In the genomic region with DNA sequence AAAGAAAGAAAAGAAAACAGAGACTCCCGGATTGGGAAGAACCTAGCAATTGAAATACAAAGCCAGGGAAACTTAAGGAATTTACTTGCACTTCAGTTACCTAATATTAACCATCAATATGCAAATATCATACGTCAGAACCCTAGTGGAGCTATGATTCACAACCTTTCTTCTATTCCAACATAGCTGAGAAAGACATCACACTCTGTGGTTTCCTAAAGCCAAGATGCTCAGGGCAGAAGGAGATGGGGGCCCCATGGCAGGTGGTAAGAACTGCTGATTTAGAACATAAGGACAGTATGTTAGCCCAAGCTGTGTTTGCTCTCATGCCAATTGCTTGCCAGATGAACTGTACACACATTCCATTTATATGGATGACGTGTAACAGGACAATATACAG, we compare ENCODE assay signal across 13 cellular contexts. TPM values are rescaled to one million over a fixed set of nuclear protein-coding genes. Genes with fewer than 3 reads are reported as not detected.
A peak's percentile ranks its signal among the peaks of the same experiment; 100 is the strongest.
DNase-seq lines count a peak whose midpoint lies in the region; ATAC-seq and TF ChIP-seq lines count a peak whose summit lies in the region.
"Had no signal": no experiment of that assay in that cellular context is flagged by ENCODE, and none has a peak within 500 bp of the region (broad histone marks: within the 10 kb centered on the region; RNA-seq: fewer than 3 reads in every experiment).

No MANE protein-coding gene starts in this region.

- POLR2A ChIA-PET in activated CD8-positive, alpha-beta T cell treated with anti-CD3 and anti-CD28 coated beads for 36 hours (lab: Charles Lee): no interaction called here
- POLR2A ChIA-PET in activated CD8-positive, alpha-beta T cell treated with anti-CD3 and anti-CD28 coated beads, Interleukin-2, amount 10 ng/mL, durations not matched to agents 7 days and 5 days (lab: Charles Lee): no interaction called here

- TF ChIP-seq CTCF in activated CD8-positive, alpha-beta T cell treated with anti-CD3 and anti-CD28 coated beads for 36 hours (IDR thresholded peaks at IDR 0.05): no peak
- no peak for TF ChIP-seq CTCF in choroid plexus epithelial cell (conservative IDR thresholded peaks at IDR 0.05; ENCODE audit: low read depth, low read length)
- TF ChIP-seq CTCF in smooth muscle cell (IDR thresholded peaks at IDR 0.05; ENCODE audit: borderline replicate concordance, insufficient read depth, poor library complexity, severe bottlenecking): no peak
- TF ChIP-seq CTCF in spleen (IDR thresholded peaks at IDR 0.05 in 8 of 11, conservative IDR thresholded peaks at IDR 0.05 in 3 of 11): no peak

- peaks cover 27% of the 10 kb centered on the region for H3K4me1 Mint-ChIP-seq in activated CD8-positive, alpha-beta T cell treated with anti-CD3 and anti-CD28 coated beads for 36 hours (ENCODE audit: low read depth)
- H3K4me1 Mint-ChIP-seq in activated CD8-positive, alpha-beta T cell treated with anti-CD3 and anti-CD28 coated beads, Interleukin-2, amount 10 ng/mL, durations not matched to agents 7 days and 5 days (ENCODE audit: low read depth): peaks cover 26% of the 10 kb centered on the region
- peaks cover 40% of the 10 kb centered on the region for H3K4me1 Mint-ChIP-seq in stimulated activated effector memory CD8-positive, alpha-beta T cell treated with anti-CD3 and anti-CD28 coated beads, Interleukin-12 subunit alpha, Interleukin-12 subunit beta, amount 100 ng/mL, for 72 hours

- TF ChIP-seq POLR2A in spleen (IDR thresholded peaks at IDR 0.05): no peak

- no peak overlapping the region for H3K27ac ChIP-seq in smooth muscle cell (ENCODE audit: low read depth)
- no peak overlapping the region for H3K27ac ChIP-seq in spleen

- no peaks in the 10 kb centered on the region for H3K36me3 Mint-ChIP-seq in activated CD8-positive, alpha-beta T cell treated with anti-CD3 and anti-CD28 coated beads for 36 hours (ENCODE audit: low read depth)
- H3K36me3 Mint-ChIP-seq in activated CD8-positive, alpha-beta T cell treated with anti-CD3 and anti-CD28 coated beads, Interleukin-2, amount 10 ng/mL, durations not matched to agents 7 days and 5 days (ENCODE audit: low read depth): no peaks in the 10 kb centered on the region
- H3K36me3 Mint-ChIP-seq in stimulated activated effector memory CD8-positive, alpha-beta T cell treated with anti-CD3 and anti-CD28 coated beads, Interleukin-12 subunit alpha, Interleukin-12 subunit beta, amount 100 ng/mL, for 72 hours: no peaks in the 10 kb centered on the region
- H3K36me3 Mint-ChIP-seq: type B pancreatic cell had no signal

- H3K79me2 ChIP-seq in smooth muscle cell (ENCODE audit: low read depth): peaks cover 73% of the 10 kb centered on the region

- peak; percentile 27 for DNase-seq in activated CD8-positive, alpha-beta T cell treated with anti-CD3 and anti-CD28 coated beads for 36 hours
- DNase-seq in activated CD8-positive, alpha-beta T cell treated with anti-CD3 and anti-CD28 coated beads, Interleukin-2, amount 10 ng/mL, durations not matched to agents 7 days and 5 days: no peak
- DNase-seq in NCI-H1694 (lab: John Stamatoyannopoulos, UW) (peak; percentile 65), choroid plexus epithelial cell (ENCODE audit: low read depth) (peak; percentile 96), smooth muscle cell (lab: John Stamatoyannopoulos, UW; ENCODE audit: unreplicated experiment) (no peak), T-helper 9 cell (no peak), spleen (no peak)
- DNase-seq in stimulated activated effector memory CD8-positive, alpha-beta T cell treated with anti-CD3 and anti-CD28 coated beads, Interleukin-12 subunit alpha, Interleukin-12 subunit beta, amount 100 ng/mL, for 72 hours (ENCODE audit: low spot score in 2 of 2): no peak
- DNase-seq: ACHN, MG63, mucosa of descending colon, T-helper 1 cell had no signal

- H3F3A ChIP-seq in smooth muscle cell (ENCODE audit: low read depth): no peaks in the 10 kb centered on the region

- no peak overlapping the region for H3K4me3 Mint-ChIP-seq in activated CD8-positive, alpha-beta T cell treated with anti-CD3 and anti-CD28 coated beads for 36 hours
- H3K4me3 Mint-ChIP-seq in activated CD8-positive, alpha-beta T cell treated with anti-CD3 and anti-CD28 coated beads, Interleukin-2, amount 10 ng/mL, durations not matched to agents 7 days and 5 days: no peak overlapping the region
- H3K4me3 Mint-ChIP-seq in stimulated activated effector memory CD8-positive, alpha-beta T cell treated with anti-CD3 and anti-CD28 coated beads, Interleukin-12 subunit alpha, Interleukin-12 subunit beta, amount 100 ng/mL, for 72 hours: no peak overlapping the region
- H3K4me3 Mint-ChIP-seq: type B pancreatic cell had no signal

- H3K9me3 ChIP-seq in smooth muscle cell (replicated peaks; ENCODE audit: low read depth) (no peaks in the 10 kb centered on the region), spleen (no peaks in the 10 kb centered on the region)
- H3K9me3 ChIP-seq: MG63, mucosa of descending colon had no signal

- H3K36me3 ChIP-seq in smooth muscle cell (ENCODE audit: low read depth) (no peaks in the 10 kb centered on the region), spleen (no peaks in the 10 kb centered on the region)
- H3K36me3 ChIP-seq: MG63 had no signal

- H3K4me3 ChIP-seq in choroid plexus epithelial cell (ENCODE audit: low read depth, low read length) (no peak overlapping the region), smooth muscle cell (no peak overlapping the region), spleen (no peak overlapping the region)
- H3K4me3 ChIP-seq: MG63, mucosa of descending colon had no signal

- H3K4me2 ChIP-seq in smooth muscle cell: no peak overlapping the region

- CTCF ChIA-PET in activated CD8-positive, alpha-beta T cell treated with anti-CD3 and anti-CD28 coated beads for 36 hours (lab: Charles Lee): interaction anchor here (1.2 kb wide), 2 partner anchors 9 to 39 kb away, joined by 3 to 4 read pairs; no protein-coding TSS in a partner anchor
- CTCF ChIA-PET in activated CD8-positive, alpha-beta T cell treated with anti-CD3 and anti-CD28 coated beads, Interleukin-2, amount 10 ng/mL, durations not matched to agents 7 days and 5 days (lab: Charles Lee): no interaction called here

- H3K4me1 ChIP-seq in smooth muscle cell (ENCODE audit: low read depth): peaks cover 7% of the 10 kb centered on the region
- peaks cover 0 to 92% (median 26%) of the 10 kb centered on the region in 6 donors for H3K4me1 ChIP-seq in spleen

- H2AFZ ChIP-seq in smooth muscle cell (ENCODE audit: low read depth): no peak overlapping the region

- H3K9me3 Mint-ChIP-seq in activated CD8-positive, alpha-beta T cell treated with anti-CD3 and anti-CD28 coated beads for 36 hours: no peaks in the 10 kb centered on the region
- no peaks in the 10 kb centered on the region for H3K9me3 Mint-ChIP-seq in activated CD8-positive, alpha-beta T cell treated with anti-CD3 and anti-CD28 coated beads, Interleukin-2, amount 10 ng/mL, durations not matched to agents 7 days and 5 days (ENCODE audit: insufficient read depth)
- no peaks in the 10 kb centered on the region for H3K9me3 Mint-ChIP-seq in stimulated activated effector memory CD8-positive, alpha-beta T cell treated with anti-CD3 and anti-CD28 coated beads, Interleukin-12 subunit alpha, Interleukin-12 subunit beta, amount 100 ng/mL, for 72 hours
- H3K9me3 Mint-ChIP-seq: type B pancreatic cell had no signal

- peak; percentile 47 for ATAC-seq in activated CD8-positive, alpha-beta T cell treated with anti-CD3 and anti-CD28 coated beads for 36 hours
- ATAC-seq in activated CD8-positive, alpha-beta T cell treated with anti-CD3 and anti-CD28 coated beads, Interleukin-2, amount 10 ng/mL, durations not matched to agents 7 days and 5 days: no peak
- peak; percentile 84 for ATAC-seq in stimulated activated effector memory CD8-positive, alpha-beta T cell treated with anti-CD3 and anti-CD28 coated beads, Interleukin-12 subunit alpha, Interleukin-12 subunit beta, amount 100 ng/mL, for 72 hours
- ATAC-seq: mucosa of descending colon had no signal

- H3K9ac ChIP-seq in smooth muscle cell (ENCODE audit: low read depth): no peak overlapping the region

- no peaks in the 10 kb centered on the region for H3K27me3 ChIP-seq in smooth muscle cell (ENCODE audit: low read depth)
- H3K27me3 ChIP-seq in spleen (replicated peaks in 1 of 7): no peaks in the 10 kb centered on the region
- H3K27me3 ChIP-seq: MG63 had no signal

- WGBS in smooth muscle cell (ENCODE audit: low lambda C conversion rate): 79% methylated on average over 3 of the region's 3 CpGs
- WGBS in spleen, 5 donors: 69 to 91% (median 82%) methylated on average over 3 of the region's 3 CpGs

- no peaks in the 10 kb centered on the region for H3K27me3 Mint-ChIP-seq in activated CD8-positive, alpha-beta T cell treated with anti-CD3 and anti-CD28 coated beads for 36 hours
- H3K27me3 Mint-ChIP-seq in activated CD8-positive, alpha-beta T cell treated with anti-CD3 and anti-CD28 coated beads, Interleukin-2, amount 10 ng/mL, durations not matched to agents 7 days and 5 days (ENCODE audit: low read depth): no peaks in the 10 kb centered on the region
- H3K27me3 Mint-ChIP-seq: type B pancreatic cell had no signal

- intact Hi-C loops in activated CD8-positive, alpha-beta T cell treated with anti-CD3 and anti-CD28 coated beads for 36 hours (cut with micrococcal nuclease): no loop called here
- intact Hi-C loops in spleen (cut with DNase I; ENCODE audit: low total_unique reads): no loop called here

- H3K27ac Mint-ChIP-seq in activated CD8-positive, alpha-beta T cell treated with anti-CD3 and anti-CD28 coated beads for 36 hours: no peak overlapping the region
- no peak overlapping the region for H3K27ac Mint-ChIP-seq in activated CD8-positive, alpha-beta T cell treated with anti-CD3 and anti-CD28 coated beads, Interleukin-2, amount 10 ng/mL, durations not matched to agents 7 days and 5 days
- H3K27ac Mint-ChIP-seq in stimulated activated effector memory CD8-positive, alpha-beta T cell treated with anti-CD3 and anti-CD28 coated beads, Interleukin-12 subunit alpha, Interleukin-12 subunit beta, amount 100 ng/mL, for 72 hours: no peak overlapping the region
- H3K27ac Mint-ChIP-seq: type B pancreatic cell had no signal

- peaks cover 95% of the 10 kb centered on the region for H4K20me1 ChIP-seq in smooth muscle cell (ENCODE audit: low read depth)

RNA-seq across cellular contexts. Expression of a gene that starts 34.7 kb away (rescaled TPM):
- 10 to 100 TPM; 18.2 to 22.6 TPM for total RNA-seq in activated CD8-positive, alpha-beta T cell treated with anti-CD3 and anti-CD28 coated beads for 36 hours
- 10 to 100 TPM; 39.3 to 47.8 TPM for total RNA-seq in activated CD8-positive, alpha-beta T cell treated with anti-CD3 and anti-CD28 coated beads, Interleukin-2, amount 10 ng/mL, durations not matched to agents 7 days and 5 days
- total RNA-seq in smooth muscle cell (14.7 and 16.9 TPM in 2 replicates), spleen (10 to 100 TPM; 46.0 to 70.8 (median 59.1) TPM)
- polyA plus RNA-seq in smooth muscle cell (6.6 and 16.4 TPM in 2 replicates), spleen (10 to 100 TPM in 2 of 3 donors, 1 to 10 TPM in 1; 5.4 to 22.5 (median 16.1) TPM)

Comparison
In these comparisons a context has a peak if more than half of its experiments do, and no peak if none do; other contexts are left out.
1. DNase-seq: peak in activated CD8-positive, alpha-beta T cell treated with anti-CD3 and anti-CD28 coated beads for 36 hours (single experiment), NCI-H1694 (single experiment) and choroid plexus epithelial cell (single experiment); none in activated CD8-positive, alpha-beta T cell treated with anti-CD3 and anti-CD28 coated beads, Interleukin-2, amount 10 ng/mL, durations not matched to agents 7 days and 5 days (single experiment), stimulated activated effector memory CD8-positive, alpha-beta T cell treated with anti-CD3 and anti-CD28 coated beads, Interleukin-12 subunit alpha, Interleukin-12 subunit beta, amount 100 ng/mL, for 72 hours (0 of 2), smooth muscle cell (single experiment), T-helper 9 cell (single experiment) and spleen (single experiment).